Comparison of ENCODE assay signal across 10 cellular contexts in the genomic region with DNA sequence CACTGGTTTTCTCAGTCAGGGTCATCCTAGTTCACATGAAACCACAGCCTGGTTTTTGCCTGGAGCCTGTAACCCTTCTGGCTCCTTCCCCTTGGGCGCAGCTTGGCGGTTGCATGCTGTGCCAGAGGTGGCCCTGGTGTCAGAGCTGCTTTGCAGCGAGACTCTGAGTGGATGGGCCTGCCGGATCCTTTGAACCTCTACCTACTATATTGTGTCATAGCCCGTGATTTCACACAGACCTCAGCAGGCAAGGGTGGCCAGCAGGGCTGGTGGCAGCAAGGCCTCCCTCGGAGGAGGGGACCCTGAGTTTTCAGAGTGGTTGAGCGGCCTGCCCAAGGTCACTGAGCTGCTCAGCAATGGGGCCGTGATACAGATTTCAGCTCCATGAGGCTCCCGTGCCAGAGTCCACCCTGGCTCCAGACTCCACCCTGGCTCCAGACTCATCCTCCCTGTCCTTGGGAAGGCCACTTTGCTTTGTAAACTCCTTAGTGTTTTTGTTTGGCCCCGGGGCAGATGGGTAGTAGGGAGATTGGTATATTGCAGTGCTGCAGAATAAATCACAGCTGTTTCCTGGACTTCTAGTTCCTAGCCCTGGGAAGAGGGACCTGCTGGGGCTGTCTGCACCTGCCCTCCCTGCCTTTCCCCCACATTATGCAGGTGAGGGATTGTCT. TPM values are rescaled to one million over a fixed set of nuclear protein-coding genes. Genes with fewer than 3 reads are reported as not detected.
DNase-seq lines count a peak whose midpoint lies in the region; ATAC-seq and TF ChIP-seq lines count a peak whose summit lies in the region.
"Had no signal": no experiment of that assay in that cellular context is flagged by ENCODE, and none has a peak within 500 bp of the region (broad histone marks: within the 10 kb centered on the region; RNA-seq: fewer than 3 reads in every experiment).

No MANE protein-coding gene starts in this region.

- peaks cover 59% of the 10 kb centered on the region for H3K4me1 Mint-ChIP-seq in activated CD4-positive, alpha-beta T cell treated with anti-CD3 and anti-CD28 coated beads for 36 hours
- H3K4me1 Mint-ChIP-seq in activated CD4-positive, alpha-beta T cell treated with anti-CD3 and anti-CD28 coated beads, Interleukin-2, amount 10 ng/mL, durations not matched to agents 7 days and 5 days: peaks cover 48% of the 10 kb centered on the region

- intact Hi-C loops in activated CD4-positive, alpha-beta T cell treated with anti-CD3 and anti-CD28 coated beads for 36 hours (cut with DNase I, micrococcal nuclease): no loop called here

- TF ChIP-seq EP300 in tibial nerve (IDR thresholded peaks at IDR 0.05): no peak

- ATAC-seq in activated CD4-positive, alpha-beta T cell treated with anti-CD3 and anti-CD28 coated beads for 36 hours: peak; percentile 32
- no peak for ATAC-seq in GM18519 (IDR thresholded peaks at IDR 0.05; ENCODE audit: low FRiP score, unreplicated experiment)

- TF ChIP-seq POLR2A in tibial nerve (IDR thresholded peaks at IDR 0.05): no peak

- H3K4me1 ChIP-seq in tibial nerve: peaks cover 0 to 96% (median 66%) of the 10 kb centered on the region in 4 donors

- H3K27me3 Mint-ChIP-seq in activated CD4-positive, alpha-beta T cell treated with anti-CD3 and anti-CD28 coated beads for 36 hours: no peaks in the 10 kb centered on the region
- no peaks in the 10 kb centered on the region for H3K27me3 Mint-ChIP-seq in activated CD4-positive, alpha-beta T cell treated with anti-CD3 and anti-CD28 coated beads, Interleukin-2, amount 10 ng/mL, durations not matched to agents 7 days and 5 days
- H3K27me3 Mint-ChIP-seq: stimulated activated naive CD8-positive, alpha-beta T cell treated with anti-CD3 and anti-CD28 coated beads, Interleukin-15, Interleukin-2, amounts not matched to agents 100 ng/mL and 50 ng/mL, for 24 hours had no signal

- WGBS in tibial nerve, 2 donors: 46 to 47% methylated on average over 10 of the region's 10 CpGs

- POLR2A ChIA-PET in activated CD4-positive, alpha-beta T cell treated with anti-CD3 and anti-CD28 coated beads for 36 hours (lab: Charles Lee): no interaction called here
- POLR2A ChIA-PET in activated CD4-positive, alpha-beta T cell treated with anti-CD3 and anti-CD28 coated beads, Interleukin-2, amount 10 ng/mL, durations not matched to agents 7 days and 5 days (lab: Charles Lee): no interaction called here

- DNase-seq in activated CD4-positive, alpha-beta T cell treated with anti-CD3 and anti-CD28 coated beads for 36 hours: no peak
- DNase-seq in activated CD4-positive, alpha-beta T cell treated with anti-CD3 and anti-CD28 coated beads, Interleukin-2, amount 10 ng/mL, durations not matched to agents 7 days and 5 days: no peak
- DNase-seq in left kidney (ENCODE audit: low read depth, low spot score) (peak; percentile 9), tibial nerve (ENCODE audit: low spot score in 2 of 2) (no peak), NCI-H1092 treated with DMSO at 0.1 percent for 48 hours (lab: John Stamatoyannopoulos, UW) (no peak), kidney tubule cell (ENCODE audit: low spot score) (no peak)
- DNase-seq: midbrain had no signal

- no peaks in the 10 kb centered on the region for H3K36me3 ChIP-seq in tibial nerve

- peak overlapping the region; percentile 5; the same call in 1 of the 2 replicates for H3K27ac ChIP-seq in VCaP
- peak overlapping the region; percentile 9 to 63 (median 44) for H3K27ac ChIP-seq in tibial nerve

- no peak overlapping the region for H3K4me3 Mint-ChIP-seq in activated CD4-positive, alpha-beta T cell treated with anti-CD3 and anti-CD28 coated beads for 36 hours
- H3K4me3 Mint-ChIP-seq in activated CD4-positive, alpha-beta T cell treated with anti-CD3 and anti-CD28 coated beads, Interleukin-2, amount 10 ng/mL, durations not matched to agents 7 days and 5 days: no peak overlapping the region
- H3K4me3 Mint-ChIP-seq: stimulated activated naive CD8-positive, alpha-beta T cell treated with anti-CD3 and anti-CD28 coated beads, Interleukin-15, Interleukin-2, amounts not matched to agents 100 ng/mL and 50 ng/mL, for 24 hours had no signal

- no peak for TF ChIP-seq CTCF in VCaP (conservative IDR thresholded peaks at IDR 0.05)
- no peak for TF ChIP-seq CTCF in tibial nerve (IDR thresholded peaks at IDR 0.05)

- H3K9me3 Mint-ChIP-seq in activated CD4-positive, alpha-beta T cell treated with anti-CD3 and anti-CD28 coated beads for 36 hours (ENCODE audit: low read depth): no peaks in the 10 kb centered on the region
- no peaks in the 10 kb centered on the region for H3K9me3 Mint-ChIP-seq in activated CD4-positive, alpha-beta T cell treated with anti-CD3 and anti-CD28 coated beads, Interleukin-2, amount 10 ng/mL, durations not matched to agents 7 days and 5 days
- H3K9me3 Mint-ChIP-seq: stimulated activated naive CD8-positive, alpha-beta T cell treated with anti-CD3 and anti-CD28 coated beads, Interleukin-15, Interleukin-2, amounts not matched to agents 100 ng/mL and 50 ng/mL, for 24 hours had no signal

- H3K36me3 Mint-ChIP-seq in activated CD4-positive, alpha-beta T cell treated with anti-CD3 and anti-CD28 coated beads for 36 hours (ENCODE audit: low read depth): no peaks in the 10 kb centered on the region
- H3K36me3 Mint-ChIP-seq in activated CD4-positive, alpha-beta T cell treated with anti-CD3 and anti-CD28 coated beads, Interleukin-2, amount 10 ng/mL, durations not matched to agents 7 days and 5 days (ENCODE audit: low read depth): peaks cover 2% of the 10 kb centered on the region

- no peak overlapping the region for H3K27ac Mint-ChIP-seq in activated CD4-positive, alpha-beta T cell treated with anti-CD3 and anti-CD28 coated beads for 36 hours
- no peak overlapping the region for H3K27ac Mint-ChIP-seq in activated CD4-positive, alpha-beta T cell treated with anti-CD3 and anti-CD28 coated beads, Interleukin-2, amount 10 ng/mL, durations not matched to agents 7 days and 5 days

- CTCF ChIA-PET in activated CD4-positive, alpha-beta T cell treated with anti-CD3 and anti-CD28 coated beads for 36 hours (lab: Charles Lee): interaction anchor here (0.6 to 1.0 kb wide), 3 partner anchors 17 to 589 kb away, joined by 3 to 4 read pairs (median 4); no protein-coding TSS in a partner anchor
- CTCF ChIA-PET in activated CD4-positive, alpha-beta T cell treated with anti-CD3 and anti-CD28 coated beads, Interleukin-2, amount 10 ng/mL, durations not matched to agents 7 days and 5 days (lab: Charles Lee): interaction anchor here (1.0 kb wide), 2 partner anchors 10 to 51 kb away, joined by 3 read pairs; partner anchors contain the start of gene MPRIP

- H3K27me3 ChIP-seq in tibial nerve: no peaks in the 10 kb centered on the region

- H3K4me3 ChIP-seq in tibial nerve: no peak overlapping the region

- H3K9me3 ChIP-seq in tibial nerve: no peaks in the 10 kb centered on the region

RNA-seq across cellular contexts. Expression of gene MPRIP, which starts 9.7 kb away (rescaled TPM):
- total RNA-seq in activated CD4-positive, alpha-beta T cell treated with anti-CD3 and anti-CD28 coated beads for 36 hours: 100 to 1,000 TPM; 131 to 179 TPM
- total RNA-seq in activated CD4-positive, alpha-beta T cell treated with anti-CD3 and anti-CD28 coated beads, Interleukin-2, amount 10 ng/mL, durations not matched to agents 7 days and 5 days: 100 to 1,000 TPM; 234 to 261 TPM
- total RNA-seq in tibial nerve: 100 to 1,000 TPM; 216 to 291 (median 265) TPM
